12 cellular contexts compared by ENCODE assay signal in the genomic region with DNA sequence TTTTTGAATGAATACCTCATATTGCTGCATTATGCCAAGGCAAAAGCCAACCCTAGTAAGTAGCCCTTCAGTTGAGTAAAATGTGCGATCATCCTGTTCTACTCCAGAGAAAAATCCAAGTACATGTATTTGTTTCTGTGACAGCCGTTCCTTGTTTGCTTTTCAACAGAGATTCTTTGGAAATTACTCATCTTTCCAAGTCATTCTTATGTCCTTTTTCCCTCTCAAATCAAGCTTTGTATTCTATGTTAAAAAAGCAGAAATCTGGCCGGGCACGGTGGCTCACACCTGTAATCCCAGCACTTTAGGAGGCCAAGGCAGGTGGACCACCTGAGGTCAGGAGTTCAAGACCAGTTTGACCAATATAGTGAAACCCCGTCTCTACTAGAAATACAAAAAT.
DNase-seq lines count a peak whose midpoint lies in the region; ATAC-seq, FAIRE-seq and TF ChIP-seq lines count a peak whose summit lies in the region.
"Had no signal": no experiment of that assay in that cellular context is flagged by ENCODE, and none has a peak within 500 bp of the region (broad histone marks: within the 10 kb centered on the region; RNA-seq: fewer than 3 reads in every experiment).

No MANE protein-coding gene starts in this region.

- H3K4me1 ChIP-seq in ACC112 (ENCODE audit: control insufficient read depth, insufficient read depth, low read length, unreplicated experiment) (peaks cover 44% of the 10 kb centered on the region), astrocyte (ENCODE audit: insufficient read depth, low read length) (peaks cover 33% of the 10 kb centered on the region)
- H3K4me1 ChIP-seq in CD4-positive, alpha-beta memory T cell (ENCODE audit: insufficient read depth, low read length), result no peaks in the 10 kb centered on the region

- H3K4me1 Mint-ChIP-seq in HFFc6 (ENCODE audit: low read depth) (peaks cover 74% of the 10 kb centered on the region), astrocyte (ENCODE audit: low read depth, unreplicated experiment) (peaks cover 30% of the 10 kb centered on the region)
- H3K4me1 Mint-ChIP-seq in natural killer cell treated with Interleukin-12 subunit alpha and Interleukin-12 subunit beta and Interleukin-15 and Interleukin-18, amount 100 ng/mL, for 72 hours (ENCODE audit: low read depth in 2 of 2), result no peaks in the 10 kb centered on the region
- no peaks in the 10 kb centered on the region for H3K4me1 Mint-ChIP-seq in CD4-positive, alpha-beta memory T cell

- intact Hi-C loops in CD4-positive, alpha-beta memory T cell (cut with micrococcal nuclease), result no loop called here

- H4K20me1 ChIP-seq in astrocyte (ENCODE audit: insufficient read depth, low read length), result no peaks in the 10 kb centered on the region

- POLR2A ChIA-PET in CD4-positive, alpha-beta memory T cell (lab: Charles Lee; ENCODE audit: partially characterized antibody), result no interaction called here

- no peaks in the 10 kb centered on the region for H3K9me3 Mint-ChIP-seq in HFFc6
- no peaks in the 10 kb centered on the region for H3K9me3 Mint-ChIP-seq in astrocyte (ENCODE audit: unreplicated experiment)
- H3K9me3 Mint-ChIP-seq in natural killer cell treated with Interleukin-12 subunit alpha and Interleukin-12 subunit beta and Interleukin-15 and Interleukin-18, amount 100 ng/mL, for 72 hours, result no peaks in the 10 kb centered on the region
- H3K9me3 Mint-ChIP-seq in CD4-positive, alpha-beta memory T cell, result no peaks in the 10 kb centered on the region
- H3K9me3 Mint-ChIP-seq: activated naive CD4-positive, alpha-beta T cell treated with anti-CD3 and anti-CD28 coated beads, Interleukin-2, amount 50 U/mL, for 72 hours had no signal

- no peaks in the 10 kb centered on the region for H3K27me3 ChIP-seq in ACC112 (ENCODE audit: insufficient read depth, low read length)
- no peaks in the 10 kb centered on the region for H3K27me3 ChIP-seq in astrocyte (ENCODE audit: insufficient read depth, low read length)
- H3K27me3 ChIP-seq in CD4-positive, alpha-beta memory T cell (ENCODE audit: insufficient read depth, low read length), result no peaks in the 10 kb centered on the region

- H3K27me3 Mint-ChIP-seq in HFFc6 (ENCODE audit: insufficient read depth) (no peaks in the 10 kb centered on the region), astrocyte (ENCODE audit: low read depth, unreplicated experiment) (no peaks in the 10 kb centered on the region)
- no peaks in the 10 kb centered on the region for H3K27me3 Mint-ChIP-seq in natural killer cell treated with Interleukin-12 subunit alpha and Interleukin-12 subunit beta and Interleukin-15 and Interleukin-18, amount 100 ng/mL, for 72 hours
- H3K27me3 Mint-ChIP-seq in CD4-positive, alpha-beta memory T cell, result no peaks in the 10 kb centered on the region

- no peak overlapping the region for H3K4me3 ChIP-seq in ACC112 (ENCODE audit: low read depth, low read length)
- H3K4me3 ChIP-seq in astrocyte (ENCODE audit: insufficient read depth, low read depth, low read length), result no peak overlapping the region
- no peak overlapping the region for H3K4me3 ChIP-seq in CD4-positive, alpha-beta memory T cell (ENCODE audit: low read length in 2 of 2)
- H3K4me3 ChIP-seq: thoracic aorta had no signal

- no peaks in the 10 kb centered on the region for H3K36me3 ChIP-seq in ACC112 (ENCODE audit: insufficient read depth, low read length)
- H3K36me3 ChIP-seq in astrocyte (ENCODE audit: insufficient read depth, low read length), result no peaks in the 10 kb centered on the region
- no peaks in the 10 kb centered on the region for H3K36me3 ChIP-seq in CD4-positive, alpha-beta memory T cell (ENCODE audit: insufficient read depth, low read length)
- H3K36me3 ChIP-seq: thoracic aorta had no signal

- TF ChIP-seq CTCF in HFFc6 (IDR thresholded peaks at IDR 0.05), result no peak
- TF ChIP-seq CTCF in astrocyte (IDR thresholded peaks at IDR 0.05; ENCODE audit: insufficient read depth, low read depth, low read length), result no peak

- peaks cover 12% of the 10 kb centered on the region; the same call in 1 of the 2 replicates for H3K36me3 Mint-ChIP-seq in HFFc6 (ENCODE audit: low read depth)
- peaks cover 4% of the 10 kb centered on the region for H3K36me3 Mint-ChIP-seq in astrocyte (ENCODE audit: low read depth, unreplicated experiment)
- no peaks in the 10 kb centered on the region for H3K36me3 Mint-ChIP-seq in natural killer cell treated with Interleukin-12 subunit alpha and Interleukin-12 subunit beta and Interleukin-15 and Interleukin-18, amount 100 ng/mL, for 72 hours
- peaks cover 21 to 33% of the 10 kb centered on the region in 2 donors for H3K36me3 Mint-ChIP-seq in CD4-positive, alpha-beta memory T cell
- H3K36me3 Mint-ChIP-seq: activated naive CD4-positive, alpha-beta T cell treated with anti-CD3 and anti-CD28 coated beads, Interleukin-2, amount 50 U/mL, for 72 hours had no signal

- CTCF ChIA-PET in CD4-positive, alpha-beta memory T cell (lab: Charles Lee; ENCODE audit: partially characterized antibody), result no interaction called here

- no peak for ATAC-seq in HG02678 (IDR thresholded peaks at IDR 0.05; ENCODE audit: unreplicated experiment)
- no peak for ATAC-seq in natural killer cell treated with Interleukin-12 subunit alpha and Interleukin-12 subunit beta and Interleukin-15 and Interleukin-18, amount 100 ng/mL, for 72 hours
- ATAC-seq: activated naive CD4-positive, alpha-beta T cell treated with anti-CD3 and anti-CD28 coated beads, Interleukin-2, amount 50 U/mL, for 72 hours had no signal

- peak; percentile 17 for FAIRE-seq in astrocyte (lab: Jason Lieb, UNC)

- no peak overlapping the region for H3K9ac ChIP-seq in astrocyte (ENCODE audit: low read length)

- H3K4me2 ChIP-seq in astrocyte (ENCODE audit: low read length), result peak overlapping the region; percentile 34

- H3K4me3 Mint-ChIP-seq in HFFc6, result peak overlapping the region; percentile 75
- no peak overlapping the region for H3K4me3 Mint-ChIP-seq in astrocyte (ENCODE audit: unreplicated experiment)
- no peak overlapping the region for H3K4me3 Mint-ChIP-seq in natural killer cell treated with Interleukin-12 subunit alpha and Interleukin-12 subunit beta and Interleukin-15 and Interleukin-18, amount 100 ng/mL, for 72 hours
- H3K4me3 Mint-ChIP-seq in CD4-positive, alpha-beta memory T cell, result no peak overlapping the region

- peak overlapping the region; percentile 93 for H3K27ac ChIP-seq in ACC112 (ENCODE audit: low read depth, low read length)
- peak overlapping the region; percentile 79 for H3K27ac ChIP-seq in astrocyte (ENCODE audit: low read depth, low read length)
- H3K27ac ChIP-seq in CD4-positive, alpha-beta memory T cell (ENCODE audit: low read depth, low read length), result no peak overlapping the region
- H3K27ac ChIP-seq: thoracic aorta had no signal

- H3K9me3 ChIP-seq in astrocyte (ENCODE audit: insufficient read depth, low read depth, low read length), result no peaks in the 10 kb centered on the region
- no peaks in the 10 kb centered on the region for H3K9me3 ChIP-seq in CD4-positive, alpha-beta memory T cell (ENCODE audit: control insufficient read depth in 1 of 2, low read length in 2 of 2)
- H3K9me3 ChIP-seq: thoracic aorta had no signal

- DNase-seq in HFFc6 (peak; percentile 64), astrocyte (ENCODE audit: low read depth) (peak; percentile 77), hepatic stellate cell (ENCODE audit: low spot score) (peak; percentile 35), NCI-H774 (lab: John Stamatoyannopoulos, UW) (no peak)
- no peak for DNase-seq in natural killer cell treated with Interleukin-12 subunit alpha and Interleukin-12 subunit beta and Interleukin-15 and Interleukin-18, amount 100 ng/mL, for 72 hours (ENCODE audit: low spot score)
- DNase-seq in CD4-positive, alpha-beta memory T cell, result no peak
- DNase-seq: AML-193, NCI-H2029 treated with DMSO at 0.1 percent for 48 hours had no signal

- no peak overlapping the region for H2AFZ ChIP-seq in ACC112 (ENCODE audit: low read length, unreplicated experiment)
- H2AFZ ChIP-seq in astrocyte (ENCODE audit: low read depth, low read length), result no peak overlapping the region

- H3K27ac Mint-ChIP-seq in HFFc6 (peak overlapping the region; percentile 88), astrocyte (ENCODE audit: unreplicated experiment) (peak overlapping the region; percentile 83)
- H3K27ac Mint-ChIP-seq in natural killer cell treated with Interleukin-12 subunit alpha and Interleukin-12 subunit beta and Interleukin-15 and Interleukin-18, amount 100 ng/mL, for 72 hours, result no peak overlapping the region
- H3K27ac Mint-ChIP-seq in CD4-positive, alpha-beta memory T cell, result no peak overlapping the region
- H3K27ac Mint-ChIP-seq: activated naive CD4-positive, alpha-beta T cell treated with anti-CD3 and anti-CD28 coated beads, Interleukin-2, amount 50 U/mL, for 72 hours had no signal

- H3K79me2 ChIP-seq in ACC112 (ENCODE audit: control insufficient read depth, insufficient read depth, low read length, unreplicated experiment) (no peaks in the 10 kb centered on the region), astrocyte (ENCODE audit: insufficient read depth, low read length) (no peaks in the 10 kb centered on the region)

Comparison
In these comparisons a context has a peak if more than half of its experiments do, and no peak if none do; other contexts are left out.
1. DNase-seq: peak in HFFc6 (single experiment), astrocyte (single experiment) and hepatic stellate cell (single experiment); none in natural killer cell treated with Interleukin-12 subunit alpha and Interleukin-12 subunit beta and Interleukin-15 and Interleukin-18, amount 100 ng/mL, for 72 hours (single experiment), CD4-positive, alpha-beta memory T cell (0 of 5) and NCI-H774 (single experiment).
2. H3K27ac Mint-ChIP-seq: peak in HFFc6 (single experiment) and astrocyte (single experiment); none in natural killer cell treated with Interleukin-12 subunit alpha and Interleukin-12 subunit beta and Interleukin-15 and Interleukin-18, amount 100 ng/mL, for 72 hours (0 of 2) and CD4-positive, alpha-beta memory T cell (0 of 7).